In genomic region chr3:57998366-57999283, GRCh38 we compare ENCODE assay signal across 9 cellular contexts. TPM values are rescaled to one million over a fixed set of nuclear protein-coding genes. Genes with fewer than 3 reads are reported as not detected.
DNase-seq lines count a peak whose midpoint lies in the region; ATAC-seq, FAIRE-seq and TF ChIP-seq lines count a peak whose summit lies in the region.
"Had no signal": no experiment of that assay in that cellular context is flagged by ENCODE, and none has a peak within 500 bp of the region (broad histone marks: within the 10 kb centered on the region; RNA-seq: fewer than 3 reads in every experiment).

No MANE protein-coding gene starts in this region.

- TF ChIP-seq CTCF in omental fat pad (IDR thresholded peaks at IDR 0.05): no peak

- DNase-seq in NCI-H146 (lab: John Stamatoyannopoulos, UW): peak; percentile 31
- DNase-seq in NCI-H146 treated with DMSO at 0.1 percent for 48 hours (lab: John Stamatoyannopoulos, UW; ENCODE audit: unreplicated experiment): no peak
- peak; percentile 53 for DNase-seq in NCI-H226
- no peak for DNase-seq in omental fat pad (ENCODE audit: low spot score)
- DNase-seq in NCI-H510A (lab: John Stamatoyannopoulos, UW): no peak
- DNase-seq in activated CD8-positive, alpha-beta memory T cell treated with anti-CD3 and anti-CD28 coated beads for 24 hours: no peak

- ATAC-seq in omental fat pad (ENCODE audit: low FRiP score): peak; percentile 83
- ATAC-seq in HG03378 (IDR thresholded peaks at IDR 0.05; ENCODE audit: unreplicated experiment): no peak

- FAIRE-seq in colon (lab: Jason Lieb, UNC): peak; percentile 45
- FAIRE-seq: A204.1 had no signal

RNA-seq across cellular contexts. Expression of gene FLNB, which starts 9.6 kb away (rescaled TPM):
- 100 to 1,000 TPM in 3 of 4 donors, 10 to 100 TPM in 1; 82.5 to 192 (median 145) TPM for total RNA-seq in omental fat pad

Comparison
In these comparisons a context has a peak if more than half of its experiments do, and no peak if none do; other contexts are left out.
1. DNase-seq: peak in NCI-H146 (single experiment) and NCI-H226 (single experiment); none in NCI-H146 treated with DMSO at 0.1 percent for 48 hours (single experiment), omental fat pad (single experiment), NCI-H510A (single experiment) and activated CD8-positive, alpha-beta memory T cell treated with anti-CD3 and anti-CD28 coated beads for 24 hours (single experiment).